ENCODE assay signal across 8 cellular contexts in genomic region chr5:88883566-88884434, GRCh38. TPM values are rescaled to one million over a fixed set of nuclear protein-coding genes. Genes with fewer than 3 reads are reported as not detected.
DNase-seq lines count a peak whose midpoint lies in the region; ATAC-seq and TF ChIP-seq lines count a peak whose summit lies in the region.

No MANE protein-coding gene starts in this region.

- H3K36me3 Mint-ChIP-seq in CD4-positive, CD25-positive, alpha-beta regulatory T cell: no peaks in the 10 kb centered on the region
- H3K36me3 Mint-ChIP-seq in dendritic cell treated with granulocyte-macrophage colony-stimulating factor and Interleukin-4, amounts not matched to agents 40 ng/mL and 50 ng/mL, for 4 days (ENCODE audit: low read depth): peaks cover 21% of the 10 kb centered on the region

- H3K4me3 Mint-ChIP-seq in CD4-positive, CD25-positive, alpha-beta regulatory T cell: peak overlapping the region; percentile 71 to 89 (median 82)
- peak overlapping the region; percentile 87 for H3K4me3 Mint-ChIP-seq in dendritic cell treated with granulocyte-macrophage colony-stimulating factor and Interleukin-4, amounts not matched to agents 40 ng/mL and 50 ng/mL, for 4 days

- H3K9ac ChIP-seq in SK-N-SH: peak overlapping the region; percentile 77; the same call in 1 of the 2 replicates

- peaks cover 14% of the 10 kb centered on the region for H3K4me1 ChIP-seq in CD4-positive, CD25-positive, alpha-beta regulatory T cell (ENCODE audit: control insufficient read depth, insufficient read depth, low read length, poor library complexity, severe bottlenecking)
- H3K4me1 ChIP-seq in SK-N-SH (ENCODE audit: control insufficient read depth in 1 of 2, insufficient read depth in 2 of 2, low read depth in 1 of 2, low read length in 1 of 2): no peaks in the 10 kb centered on the region; a peak in 2 of 4 replicates

- H3K4me1 Mint-ChIP-seq in CD4-positive, CD25-positive, alpha-beta regulatory T cell: peaks cover 0 to 21% (median 16%) of the 10 kb centered on the region in 4 donors
- H3K4me1 Mint-ChIP-seq in dendritic cell treated with granulocyte-macrophage colony-stimulating factor and Interleukin-4, amounts not matched to agents 40 ng/mL and 50 ng/mL, for 4 days (ENCODE audit: low read depth): peaks cover 7% of the 10 kb centered on the region

- no peak; the same call in 1 of the 2 replicates for TF ChIP-seq CTCF in SK-N-SH (IDR thresholded peaks at IDR 0.05)

- H3K27ac Mint-ChIP-seq in CD4-positive, CD25-positive, alpha-beta regulatory T cell: no peak overlapping the region
- H3K27ac Mint-ChIP-seq in dendritic cell treated with granulocyte-macrophage colony-stimulating factor and Interleukin-4, amounts not matched to agents 40 ng/mL and 50 ng/mL, for 4 days: peak overlapping the region; percentile 87

- peak in 1 of 3 donors; percentile 8 for DNase-seq in CD4-positive, CD25-positive, alpha-beta regulatory T cell
- peak; percentile 88 for DNase-seq in KBM-7
- peak; percentile 69 for DNase-seq in SK-N-SH
- DNase-seq in stimulated activated CD8-positive, alpha-beta memory T cell treated with anti-CD3 and anti-CD28 coated beads, Interleukin-4, amount 100 ng/mL, for 48 hours: peak; percentile 40
- DNase-seq in effector CD4-positive, alpha-beta T cell: no peak

- H3K4me2 ChIP-seq in SK-N-SH: peak overlapping the region; percentile 69

- peaks cover 68% of the 10 kb centered on the region for H3K27me3 Mint-ChIP-seq in CD4-positive, CD25-positive, alpha-beta regulatory T cell
- no peaks in the 10 kb centered on the region for H3K27me3 Mint-ChIP-seq in dendritic cell treated with granulocyte-macrophage colony-stimulating factor and Interleukin-4, amounts not matched to agents 40 ng/mL and 50 ng/mL, for 4 days

- peak; percentile 22 to 29 for ATAC-seq in CD4-positive, CD25-positive, alpha-beta regulatory T cell (ENCODE audit: low read depth in 2 of 2)
- peak; percentile 16 for ATAC-seq in GM19351 (IDR thresholded peaks at IDR 0.05; ENCODE audit: unreplicated experiment)

- no peaks in the 10 kb centered on the region for H4K20me1 ChIP-seq in SK-N-SH (ENCODE audit: insufficient read depth)

- in situ Hi-C loops in KBM-7 (cut with MboI; ENCODE audit: low pct_unique_long_range_greater_than_20kb, low sequenced_read_pairs): no loop called here

- H3K9me3 ChIP-seq in CD4-positive, CD25-positive, alpha-beta regulatory T cell (ENCODE audit: control insufficient read depth in 2 of 2, low read length in 2 of 2): no peaks in the 10 kb centered on the region
- no peaks in the 10 kb centered on the region for H3K9me3 ChIP-seq in SK-N-SH

- H3K27me3 ChIP-seq in CD4-positive, CD25-positive, alpha-beta regulatory T cell (ENCODE audit: control insufficient read depth, insufficient read depth, low read length): peaks cover 27% of the 10 kb centered on the region
- no peaks in the 10 kb centered on the region for H3K27me3 ChIP-seq in SK-N-SH (ENCODE audit: insufficient read depth)
- H3K27me3 ChIP-seq in layer of hippocampus (ENCODE audit: control insufficient read depth, insufficient read depth, low read length): no peaks in the 10 kb centered on the region

- no peak overlapping the region for H3K27ac ChIP-seq in CD4-positive, CD25-positive, alpha-beta regulatory T cell (ENCODE audit: insufficient read depth, low read length, poor library complexity, severe bottlenecking)
- H3K27ac ChIP-seq in SK-N-SH (ENCODE audit: low read depth in 2 of 2, low read length in 1 of 2) (peak overlapping the region; percentile 72 to 73), layer of hippocampus (ENCODE audit: low read depth, low read length) (peak overlapping the region; percentile 88)

- CTCF ChIA-PET in SK-N-SH (lab: Yijun Ruan, JAX): interaction anchor here (0.7 to 1.1 kb wide), 3 partner anchors 49 to 1414 kb away, joined by 3 read pairs; no protein-coding TSS in a partner anchor

- peak; percentile 9; the same call in 1 of the 2 replicates for TF ChIP-seq RAD21 in SK-N-SH (IDR thresholded peaks at IDR 0.05; ENCODE audit: low read length)

- no peaks in the 10 kb centered on the region for H3K36me3 ChIP-seq in CD4-positive, CD25-positive, alpha-beta regulatory T cell (ENCODE audit: control insufficient read depth, insufficient read depth, low read length)
- H3K36me3 ChIP-seq in SK-N-SH (replicated peaks in 1 of 2; ENCODE audit: control insufficient read depth in 1 of 2, insufficient read depth in 2 of 2, low read length in 1 of 2): no peaks in the 10 kb centered on the region

- intact Hi-C loops in dendritic cell treated with granulocyte-macrophage colony-stimulating factor and Interleukin-4, amounts not matched to agents 40 ng/mL and 50 ng/mL, for 4 days (cut with micrococcal nuclease): loop anchor here (2.0 to 10.0 kb wide), 5 partner anchors 36 to 1641 kb away; partner anchors contain the start of gene LYSMD3

- H2AFZ ChIP-seq in SK-N-SH (ENCODE audit: low read depth): peak overlapping the region; percentile 88

- peaks cover 10% of the 10 kb centered on the region for H3F3A ChIP-seq in SK-N-SH (replicated peaks; ENCODE audit: insufficient read depth)

- peaks cover 0 to 1% (median 0%) of the 10 kb centered on the region in 7 donors for H3K9me3 Mint-ChIP-seq in CD4-positive, CD25-positive, alpha-beta regulatory T cell
- no peaks in the 10 kb centered on the region for H3K9me3 Mint-ChIP-seq in dendritic cell treated with granulocyte-macrophage colony-stimulating factor and Interleukin-4, amounts not matched to agents 40 ng/mL and 50 ng/mL, for 4 days

- POLR2A ChIA-PET in SK-N-SH (lab: Yijun Ruan, JAX): no interaction called here

- TF ChIP-seq EP300 in SK-N-SH (IDR thresholded peaks at IDR 0.05; ENCODE audit: borderline replicate concordance in 1 of 2, low read depth in 1 of 2, low read length in 1 of 2): no peak

- peak overlapping the region; percentile 35 for H3K4me3 ChIP-seq in CD4-positive, CD25-positive, alpha-beta regulatory T cell (ENCODE audit: low read depth, low read length)
- H3K4me3 ChIP-seq in SK-N-SH (ENCODE audit: low read depth in 2 of 2, low read length in 1 of 2): peak overlapping the region; percentile 54 to 93

- no peaks in the 10 kb centered on the region for H3K9me2 ChIP-seq in SK-N-SH

- 1% methylated on average over 47 of the region's 49 CpGs for WGBS in SK-N-SH (ENCODE audit: low lambda C conversion rate)

- no peaks in the 10 kb centered on the region for H3K79me2 ChIP-seq in SK-N-SH (ENCODE audit: insufficient read depth)

TF ChIP-seq in SK-N-SH, 30 proteins besides CTCF, POLR2A, EP300 and RAD21:
- peak; percentile 90 for TF ChIP-seq MAX (IDR thresholded peaks at IDR 0.05; ENCODE audit: low read depth)
- TF ChIP-seq SIN3A (IDR thresholded peaks at IDR 0.05; ENCODE audit: borderline replicate concordance, low read depth, low read length): peak; percentile 40; the same call in 1 of the 2 replicates
- TF ChIP-seq RFX5 (IDR thresholded peaks at IDR 0.05; ENCODE audit: low read length): no peak
- TF ChIP-seq JUND (IDR thresholded peaks at IDR 0.05): no peak
- TF ChIP-seq MXI1 (IDR thresholded peaks at IDR 0.05; ENCODE audit: low read depth, low read length): peak; percentile 86

RNA-seq across cellular contexts. Expression of gene MEF2C, which starts 0.8 kb away (rescaled TPM):
- total RNA-seq in CD4-positive, CD25-positive, alpha-beta regulatory T cell: 1.6 TPM
- 1 to 10 TPM in 1 of 4 donors, under 1 TPM in 1, not detected in 2; 0.38 to 1.7 TPM for polyA plus RNA-seq in CD4-positive, CD25-positive, alpha-beta regulatory T cell
- polyA plus RNA-seq in SK-N-SH (2012; rRNA removed): 0.93 and 1.2 TPM in 2 replicates
- 1.4 and 1.6 TPM in 2 replicates for polyA plus RNA-seq in SK-N-SH (2012; cell fraction: cytosol; rRNA removed)
- 1.0 and 1.2 TPM in 2 replicates for polyA plus RNA-seq in SK-N-SH (2012; cell fraction: nucleus; rRNA removed)
